24 cellular contexts compared by ENCODE assay signal in the genomic region with DNA sequence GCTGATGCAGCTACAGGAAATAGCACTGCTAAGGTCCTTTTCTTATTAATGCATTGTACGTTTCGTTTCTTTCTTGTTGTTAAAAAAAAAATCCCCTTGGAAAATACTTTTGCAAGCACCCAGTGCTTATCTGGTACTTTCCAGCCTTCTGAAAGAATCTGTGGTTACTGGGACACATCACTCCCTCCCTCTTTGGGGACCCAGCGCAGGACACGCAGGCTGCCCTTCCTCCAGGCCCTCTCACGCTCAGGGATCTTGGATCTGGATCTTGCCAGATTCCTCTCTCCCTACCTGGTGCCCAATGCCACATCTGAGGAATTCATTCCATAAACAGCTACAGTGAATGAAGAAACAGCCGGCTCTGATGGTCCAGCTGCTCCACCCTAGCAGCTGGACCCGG. TPM values are rescaled to one million over a fixed set of nuclear protein-coding genes. Genes with fewer than 3 reads are reported as not detected.
DNase-seq lines count a peak whose midpoint lies in the region; ATAC-seq, FAIRE-seq and TF ChIP-seq lines count a peak whose summit lies in the region.
"Had no signal": no experiment of that assay in that cellular context is flagged by ENCODE, and none has a peak within 500 bp of the region (broad histone marks: within the 10 kb centered on the region; RNA-seq: fewer than 3 reads in every experiment).

No MANE protein-coding gene starts in this region.

- H3K9me3 Mint-ChIP-seq in H9 (peaks cover 23 to 28% of the 10 kb centered on the region in 2 experiments), neural crest cell (no peaks in the 10 kb centered on the region)
- H3K9me3 Mint-ChIP-seq in activated T-cell treated with anti-CD3 and anti-CD28 coated beads, Interleukin-2, amount 50 U/mL, for 4 hours = no peaks in the 10 kb centered on the region

- peak overlapping the region; percentile 5 to 38; a peak in 2 of 5 replicates for H3K4me3 Mint-ChIP-seq in H9
- no peak overlapping the region for H3K4me3 Mint-ChIP-seq in neural crest cell
- H3K4me3 Mint-ChIP-seq in activated T-cell treated with anti-CD3 and anti-CD28 coated beads, Interleukin-2, amount 50 U/mL, for 4 hours = no peak overlapping the region
- H3K4me3 Mint-ChIP-seq: CD4-positive, alpha-beta memory T cell; T-cell had no signal

- H3K4me1 Mint-ChIP-seq in H9 = peaks cover 61 to 69% of the 10 kb centered on the region in 2 experiments
- peaks cover 39% of the 10 kb centered on the region for H3K4me1 Mint-ChIP-seq in neural crest cell
- no peaks in the 10 kb centered on the region for H3K4me1 Mint-ChIP-seq in activated T-cell treated with anti-CD3 and anti-CD28 coated beads, Interleukin-2, amount 50 U/mL, for 4 hours (ENCODE audit: low read depth)
- H3K4me1 Mint-ChIP-seq: CD4-positive, alpha-beta memory T cell; T-cell had no signal

- H4K8ac ChIP-seq in H9 (replicated peaks; ENCODE audit: insufficient read length, low read depth, low read length) = no peak overlapping the region

- H3K4me2 ChIP-seq in H9 (ENCODE audit: insufficient read depth, insufficient read length, low read length) (no peak overlapping the region), GM12878 (ENCODE audit: control insufficient read depth, insufficient read depth) (peak overlapping the region; percentile 69)

- H2BK20ac ChIP-seq in H9 (ENCODE audit: low read depth, low read length, poor library complexity, severe bottlenecking) = no peak overlapping the region

- no peak overlapping the region for H3T11ph ChIP-seq in H9 (ENCODE audit: low read length)

- H4K20me1 ChIP-seq in H9 (ENCODE audit: control insufficient read depth, insufficient read depth, insufficient read length) (peaks cover 2% of the 10 kb centered on the region), GM12878 (ENCODE audit: control insufficient read depth, insufficient read depth) (no peaks in the 10 kb centered on the region)

- FAIRE-seq in GM12878 (lab: Jason Lieb, UNC) = no peak
- FAIRE-seq: RCC 7860 had no signal

- H3K56ac ChIP-seq in H9 (ENCODE audit: insufficient read length, low read depth, low read length) = no peak overlapping the region

- H3K9me3 ChIP-seq in H9 (ENCODE audit: control insufficient read depth, low read depth, low read length) (no peaks in the 10 kb centered on the region), GM12878 (replicated peaks; ENCODE audit: control insufficient read depth, insufficient read depth, low read length) (no peaks in the 10 kb centered on the region; the same call in 2 of the 3 replicates), HAP-1 (no peaks in the 10 kb centered on the region; the same call in 1 of the 2 replicates)

- H3K27me3 ChIP-seq in GM06990 (replicated peaks; ENCODE audit: control insufficient read depth, insufficient read depth, low read length) (no peaks in the 10 kb centered on the region), H9 (ENCODE audit: insufficient read depth, low read length) (no peaks in the 10 kb centered on the region), GM12878 (replicated peaks in 1 of 2; ENCODE audit: control insufficient read depth in 2 of 2, insufficient read depth in 2 of 2, low read length in 1 of 2) (no peaks in the 10 kb centered on the region), HAP-1 (ENCODE audit: low read depth) (no peaks in the 10 kb centered on the region)
- H3K27me3 ChIP-seq: BLaER1 treated with 17β-estradiol and CSF1 and Interleukin-3, amounts not matched to agents 10 nM and 100 nM; SJCRH30 had no signal

- TF ChIP-seq EP300 in GM12878 (IDR thresholded peaks at IDR 0.05; ENCODE audit: borderline replicate concordance in 1 of 2, control insufficient read depth in 1 of 2, low read depth in 2 of 2, low read length in 2 of 2) = peak; percentile 55 to 72; a peak in 2 of 4 replicates

- no peak overlapping the region for H3K14ac ChIP-seq in H9 (ENCODE audit: insufficient read depth, low read length)

- TF ChIP-seq POLR2A in GM12878 (IDR thresholded peaks at IDR 0.05; ENCODE audit: low read depth, low read length) (no peak), GM18505 (IDR thresholded peaks at IDR 0.05; ENCODE audit: borderline replicate concordance, extremely low read depth, insufficient read depth, insufficient read length) (no peak)

- no peak overlapping the region for H4K91ac ChIP-seq in H9 (ENCODE audit: insufficient read length, low read depth, low read length)

- H3K79me1 ChIP-seq in H9 (ENCODE audit: insufficient read depth, low read depth, low read length, poor library complexity, severe bottlenecking) = peaks cover 2% of the 10 kb centered on the region

- H3K79me2 ChIP-seq in H9 (ENCODE audit: insufficient read depth, low read length) (no peaks in the 10 kb centered on the region; the same call in 1 of the 2 replicates), GM12878 (ENCODE audit: control insufficient read depth, insufficient read depth, low read length) (no peaks in the 10 kb centered on the region)

- POLR2A ChIA-PET in GM12878 (lab: Charles Lee) = no interaction called here

- no peak overlapping the region for H3K4ac ChIP-seq in H9 (ENCODE audit: low read depth, low read length)

- ATAC-seq in GM12878 = peak; percentile 69
- no peak for ATAC-seq in activated T-cell treated with anti-CD3 and anti-CD28 coated beads, Interleukin-2, amount 50 U/mL, for 4 hours
- ATAC-seq in GM18505 (IDR thresholded peaks at IDR 0.05; ENCODE audit: unreplicated experiment) = no peak
- ATAC-seq: T-cell had no signal

- no peak overlapping the region for H2BK12ac ChIP-seq in H9 (ENCODE audit: insufficient read length, low read depth, low read length)

- intact Hi-C loops in GM12878 (cut with micrococcal nuclease; ENCODE audit: unreplicated experiment) = loop anchor here (10.0 kb wide), 1 partner anchor 129 kb away; no protein-coding TSS in a partner anchor

- in situ Hi-C loops in GM12878 (cut with MboI) = no loop called here
- in situ Hi-C loops in HAP-1 (cut with MboI; ENCODE audit: low sequenced_read_pairs) = no loop called here

- H3K27me3 Mint-ChIP-seq in H9 (ENCODE audit: low read depth) (peaks cover 9% of the 10 kb centered on the region), neural crest cell (ENCODE audit: low read depth) (no peaks in the 10 kb centered on the region)
- H3K27me3 Mint-ChIP-seq in activated T-cell treated with anti-CD3 and anti-CD28 coated beads, Interleukin-2, amount 50 U/mL, for 4 hours (ENCODE audit: low read depth) = peaks cover 15% of the 10 kb centered on the region

- no peak overlapping the region for H2BK5ac ChIP-seq in H9 (ENCODE audit: insufficient read length, low read length)

- TF ChIP-seq CTCF in GM06990 (IDR thresholded peaks at IDR 0.05; ENCODE audit: insufficient read depth, low read length, poor library complexity, severe bottlenecking) (no peak), H9 (conservative IDR thresholded peaks at IDR 0.05) (no peak), GM12878 (IDR thresholded peaks at IDR 0.05 in 2 of 3, conservative IDR thresholded peaks at IDR 0.05 in 1 of 3; ENCODE audit: control insufficient read depth in 2 of 3, extremely low read depth in 1 of 3, insufficient read depth in 1 of 3, low read depth in 3 of 3, low read length in 3 of 3) (no peak), neural crest cell (conservative IDR thresholded peaks at IDR 0.05) (no peak)

- H3K23me2 ChIP-seq in H9 (ENCODE audit: insufficient read length, low read depth, low read length, poor library complexity, severe bottlenecking) = no peaks in the 10 kb centered on the region

- H2AFZ ChIP-seq in H9 (ENCODE audit: low read length) (no peak overlapping the region), GM12878 (ENCODE audit: control insufficient read depth, low read depth, low read length) (no peak overlapping the region; the same call in 1 of the 2 replicates)
- H2AFZ ChIP-seq: GM23248 had no signal

- H2BK120ac ChIP-seq in H9 (ENCODE audit: low read depth, low read length, poor library complexity, severe bottlenecking) = no peak overlapping the region

- H3K4me1 ChIP-seq in H9 (ENCODE audit: insufficient read depth, low read length) (peaks cover 10% of the 10 kb centered on the region; the same call in 1 of the 2 replicates), GM12878 (ENCODE audit: control insufficient read depth, insufficient read depth, low read length) (peaks cover 37% of the 10 kb centered on the region), HAP-1 (no peaks in the 10 kb centered on the region)
- H3K4me1 ChIP-seq: BLaER1 treated with 17β-estradiol and CSF1 and Interleukin-3, amounts not matched to agents 10 nM and 100 nM; Caco-2; SJCRH30 had no signal

- DNase-seq in GM06990 (ENCODE audit: extremely low read depth, insufficient read length) (peak; percentile 49), H9 (no peak), GM12878 (ENCODE audit: low read depth, low spot score) (no peak), neural crest cell (ENCODE audit: low read depth, low spot score) (no peak), occipital lobe (lab: John Stamatoyannopoulos, UW) (no peak), HAP-1 (ENCODE audit: low spot score in 2 of 2) (no peak)
- no peak for DNase-seq in activated T-cell treated with anti-CD3 and anti-CD28 coated beads, Interleukin-2, amount 50 U/mL, for 4 hours
- DNase-seq: Caco-2; CD4-positive, alpha-beta memory T cell; DND-41; GM23248; Kasumi-1; NCI-H187 treated with DMSO at 0.1 percent for 48 hours; NCI-H226; NCI-H510A treated with DMSO at 0.1 percent for 48 hours; NCI-H774; NK-92 treated with Interleukin-12 subunit alpha and Interleukin-12 subunit beta, amount 100 ng/mL, for 24 hours; OCI-M1; SJCRH30; T-cell had no signal

- CTCF ChIA-PET in GM12878 (lab: Yijun Ruan, JAX) = interaction anchor here (1.1 to 1.5 kb wide), 2 partner anchors 8 to 18 kb away, joined by 3 to 4 read pairs; no protein-coding TSS in a partner anchor

- WGBS in H9 (ENCODE audit: extremely low coverage, insufficient read length, low lambda C conversion rate) = no CpG with 5 or more reads among the region's 7 CpGs
- WGBS in GM12878 (ENCODE audit: insufficient coverage, insufficient replicate concordance, low lambda C conversion rate, missing lambda C conversion rate) = 16% methylated on average over 7 of the region's 7 CpGs

- TF ChIP-seq RAD21 in GM12878 (IDR thresholded peaks at IDR 0.05; ENCODE audit: insufficient read depth, low read depth, low read length) = no peak

- no peak overlapping the region for H2AK5ac ChIP-seq in H9 (ENCODE audit: insufficient read length, low read length)

- H3K9ac ChIP-seq in H9 (ENCODE audit: extremely low read depth, insufficient read length, low read length) = no peak overlapping the region
- H3K9ac ChIP-seq in GM12878 (ENCODE audit: control insufficient read depth, insufficient read depth, low read length) = peak overlapping the region; percentile 41; the same call in 1 of the 2 replicates
- H3K9ac ChIP-seq: BLaER1 treated with 17β-estradiol and CSF1 and Interleukin-3, amounts not matched to agents 10 nM and 100 nM; GM23248 had no signal

- H4K5ac ChIP-seq in H9 (ENCODE audit: insufficient read length, low read depth, low read length) = no peak overlapping the region

- no TSS peak for BruUV-seq in GM12878 (replicated peaks; lab: Mats Ljungman, UMichigan)

- no peak overlapping the region for H3K23ac ChIP-seq in H9 (ENCODE audit: insufficient read length, low read depth, low read length)

- H3K4me3 ChIP-seq in GM06990 (replicated peaks; ENCODE audit: low read depth, low read length) (no peak overlapping the region; the same call in 1 of the 2 replicates), GM12878 (no peak overlapping the region), HAP-1 (no peak overlapping the region)
- H3K4me3 ChIP-seq: BLaER1 treated with 17β-estradiol and CSF1 and Interleukin-3, amounts not matched to agents 10 nM and 100 nM; GM23248; SJCRH30 had no signal

- no peak overlapping the region for H2BK15ac ChIP-seq in H9 (ENCODE audit: low read depth, low read length)

- RAD21 ChIA-PET in GM12878 (lab: Charles Lee; ENCODE audit: unreplicated experiment) = interaction anchor here (0.8 to 2.5 kb wide), 4 partner anchors 8 to 133 kb away, joined by 3 to 11 read pairs (median 4); no protein-coding TSS in a partner anchor

- SMC1A ChIA-PET in GM12878 (lab: Charles Lee; ENCODE audit: uncharacterized antibody, unreplicated experiment) = interaction anchor here (0.9 to 1.7 kb wide), 5 partner anchors 9 to 270 kb away, joined by 3 to 6 read pairs (median 3); no protein-coding TSS in a partner anchor

- no peak overlapping the region for H3K18ac ChIP-seq in H9 (ENCODE audit: insufficient read length, low read depth, low read length)

- no peak overlapping the region for H3K27ac ChIP-seq in H9 (ENCODE audit: insufficient read length, low read depth, low read length)
- H3K27ac ChIP-seq in GM12878 (ENCODE audit: control insufficient read depth, insufficient read depth) = peak overlapping the region; percentile 83
- H3K27ac ChIP-seq: 22Rv1; BLaER1 treated with 17β-estradiol and CSF1 and Interleukin-3, amounts not matched to agents 10 nM and 100 nM; GM23248; SJCRH30 had no signal

- H3K27ac Mint-ChIP-seq in H9 = peak overlapping the region; percentile 61 to 93 (median 76); a peak in 4 of 7 replicates
- H3K27ac Mint-ChIP-seq in neural crest cell (ENCODE audit: unreplicated experiment) = peak overlapping the region; percentile 16
- H3K27ac Mint-ChIP-seq: T-cell had no signal

- H3K36me3 Mint-ChIP-seq in H9 (ENCODE audit: insufficient read depth in 1 of 3, low read depth in 3 of 3) (peaks cover 35 to 38% (median 36%) of the 10 kb centered on the region in 3 experiments), neural crest cell (ENCODE audit: low read depth) (peaks cover 24% of the 10 kb centered on the region)
- no peaks in the 10 kb centered on the region for H3K36me3 Mint-ChIP-seq in activated T-cell treated with anti-CD3 and anti-CD28 coated beads, Interleukin-2, amount 50 U/mL, for 4 hours (ENCODE audit: insufficient read depth)
- H3K36me3 Mint-ChIP-seq: CD4-positive, alpha-beta memory T cell; T-cell had no signal

- H3K36me3 ChIP-seq in GM06990 (ENCODE audit: control insufficient read depth, insufficient read depth, low read length) (no peaks in the 10 kb centered on the region), GM12878 (ENCODE audit: control insufficient read depth in 2 of 2, insufficient read depth in 2 of 2, low read length in 1 of 2) (no peaks in the 10 kb centered on the region), HAP-1 (replicated peaks) (no peaks in the 10 kb centered on the region)
- H3K36me3 ChIP-seq: BLaER1 treated with 17β-estradiol and CSF1 and Interleukin-3, amounts not matched to agents 10 nM and 100 nM; SJCRH30 had no signal

RNA-seq across cellular contexts. Expression of gene PHF21B, which starts 55.7 kb away (rescaled TPM):
- total RNA-seq in H9 (2021) (54.3 and 60.3 TPM in 2 replicates), GM12878 (2014; rRNA removed) (not detected in 2 replicates), GM12878 (2014; rRNA removed; fragmentation: Illumina TruSeq; extraction: Trizol) (not detected in 2 replicates), GM12878 (2021) (0.08 TPM in 1 of 2 replicates, not detected in the other), neural crest cell (36.5 and 40.4 TPM in 2 replicates), occipital lobe (8.1 TPM)
- 0.65 TPM in 1 of 2 replicates, not detected in the other for total RNA-seq in GM12878 (2013; cell fraction: nucleolus; rRNA removed)
- polyA plus RNA-seq in GM12878 (2011; ENCODE audit: low read depth) = not detected
- polyA plus RNA-seq in GM12878 (2011; rRNA removed) (0.03 and 0.19 TPM in 2 replicates), GM12878 (2014; fragmentation: Illumina TruSeq; extraction: Trizol) (not detected in 2 replicates), GM12878 (2014; fragmentation: Nextera tagmentation; extraction: Ambion mirVana) (not detected), GM12878 (2014; rRNA removed) (0.35 TPM in 1 of 2 replicates, not detected in the other), GM12878 (2016; fragmentation: Nextera tagmentation; extraction: Ambion mirVana) (not detected)
- 0.05 and 0.09 TPM in 2 replicates for polyA plus RNA-seq in GM12878 (2011; cell fraction: cytosol; rRNA removed)
- polyA plus RNA-seq in GM12878 (2011; cell fraction: nucleus; rRNA removed) = 0.30 and 0.41 TPM in 2 replicates
- 0.04 TPM in 1 of 2 replicates, not detected in the other for polyA plus RNA-seq in GM12878 (2012)
- polyA minus RNA-seq in GM12878 (2011; rRNA and poly(A)+ RNA removed) = not detected in 2 replicates
- not detected in 2 replicates for polyA minus RNA-seq in GM12878 (2011; cell fraction: cytosol; rRNA and poly(A)+ RNA removed)
- 0.77 TPM in 1 of 2 replicates, not detected in the other for polyA minus RNA-seq in GM12878 (2011; cell fraction: nucleus; rRNA and poly(A)+ RNA removed)
- total RNA-seq in activated T-cell treated with anti-CD3 and anti-CD28 coated beads, Interleukin-2, amount 50 U/mL, for 4 hours = under 1 TPM in 1 of 3 donors, not detected in 2; 0.26 TPM
- total RNA-seq: CD4-positive, alpha-beta memory T cell; GM23248 had no signal
- polyA plus RNA-seq: CD4-positive, alpha-beta memory T cell; GM23248 had no signal

Comparison
In these comparisons a context has a peak if more than half of its experiments do, and no peak if none do; other contexts are left out.
1. H3K4me3 Mint-ChIP-seq: peak in H9 (2 of 2); none in neural crest cell (single experiment) and activated T-cell treated with anti-CD3 and anti-CD28 coated beads, Interleukin-2, amount 50 U/mL, for 4 hours (single experiment).